ENCODE assay signal across 15 cellular contexts in the genomic region with DNA sequence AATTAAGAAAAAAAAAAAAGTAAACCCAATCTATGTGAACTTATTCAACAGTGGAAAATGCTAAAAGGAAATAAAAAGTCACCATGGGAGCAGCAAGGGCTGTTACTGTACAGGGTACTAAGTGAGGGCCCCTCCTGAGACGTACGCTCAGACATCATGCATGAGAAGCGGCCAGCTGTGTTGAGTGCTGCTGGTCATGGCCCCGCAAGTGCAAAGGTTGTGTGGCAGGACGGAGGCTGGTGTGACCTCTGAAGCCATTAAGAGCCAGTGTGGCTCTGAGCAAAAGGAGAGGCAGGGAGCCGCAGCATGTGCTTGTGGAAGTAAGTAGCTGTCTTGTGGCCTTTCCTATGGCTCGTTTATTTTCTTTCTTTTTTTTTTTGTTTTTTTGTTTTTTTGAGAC. TPM values are rescaled to one million over a fixed set of nuclear protein-coding genes. Genes with fewer than 3 reads are reported as not detected.
DNase-seq lines count a peak whose midpoint lies in the region; ATAC-seq and TF ChIP-seq lines count a peak whose summit lies in the region.
"Had no signal": no experiment of that assay in that cellular context is flagged by ENCODE, and none has a peak within 500 bp of the region (broad histone marks: within the 10 kb centered on the region; RNA-seq: fewer than 3 reads in every experiment).

No MANE protein-coding gene starts in this region.

- H4K8ac ChIP-seq in neuronal stem cell (ENCODE audit: low read depth, low read length) = peak overlapping the region; percentile 70

- no peak for TF ChIP-seq POLR2A in body of pancreas (IDR thresholded peaks at IDR 0.05)
- no peak for TF ChIP-seq POLR2A in heart left ventricle (IDR thresholded peaks at IDR 0.05)

- H2BK120ac ChIP-seq in neuronal stem cell (ENCODE audit: low read depth, low read length) = no peak overlapping the region

- H3K36me3 ChIP-seq in body of pancreas (replicated peaks in 1 of 2; ENCODE audit: insufficient read depth in 1 of 2, low read depth in 2 of 2) = no peaks in the 10 kb centered on the region
- no peaks in the 10 kb centered on the region for H3K36me3 ChIP-seq in liver (ENCODE audit: control insufficient read depth in 4 of 4, insufficient read depth in 3 of 4, low read depth in 1 of 4, low read length in 3 of 4)
- no peaks in the 10 kb centered on the region for H3K36me3 ChIP-seq in neuronal stem cell (replicated peaks in 1 of 2; ENCODE audit: control insufficient read depth in 2 of 2, insufficient read depth in 2 of 2, low read length in 2 of 2)
- peaks cover 0 to under 1% (median 0%) of the 10 kb centered on the region in 9 donors for H3K36me3 ChIP-seq in heart left ventricle
- no peaks in the 10 kb centered on the region for H3K36me3 ChIP-seq in mammary epithelial cell (ENCODE audit: insufficient read depth, low read length)
- H3K36me3 ChIP-seq: BE2C had no signal

- H4K20me1 ChIP-seq in mammary epithelial cell (ENCODE audit: insufficient read depth, low read length) = no peaks in the 10 kb centered on the region

- in situ Hi-C loops in mammary epithelial cell (cut with MboI; ENCODE audit: low sequenced_read_pairs in 2 of 2) = no loop called here

- H3K9me3 ChIP-seq in body of pancreas = no peaks in the 10 kb centered on the region
- H3K9me3 ChIP-seq in liver (ENCODE audit: control insufficient read depth in 4 of 4, low read length in 3 of 4) = no peaks in the 10 kb centered on the region
- H3K9me3 ChIP-seq in neuronal stem cell (replicated peaks in 1 of 2; ENCODE audit: control insufficient read depth in 2 of 2, insufficient read depth in 1 of 2, low read depth in 1 of 2, low read length in 2 of 2) = peaks cover 0 to 2% of the 10 kb centered on the region in 2 donors
- no peaks in the 10 kb centered on the region for H3K9me3 ChIP-seq in heart left ventricle
- no peaks in the 10 kb centered on the region for H3K9me3 ChIP-seq in mammary epithelial cell (replicated peaks; ENCODE audit: insufficient read depth, low read length)
- H3K9me3 ChIP-seq: BE2C had no signal

- no peak for TF ChIP-seq RAD21 in liver (IDR thresholded peaks at IDR 0.05)

- H4K91ac ChIP-seq in neuronal stem cell (ENCODE audit: low read depth, low read length, poor library complexity) = no peak overlapping the region

- WGBS in body of pancreas, 2 donors = 44 to 46% methylated on average over 7 of the region's 7 CpGs
- 71% methylated on average over 7 of the region's 7 CpGs for WGBS in liver
- WGBS in neuronal stem cell (ENCODE audit: extremely low coverage in 2 of 2, insufficient read length in 2 of 2, insufficient replicate concordance in 1 of 2), 2 donors = no CpG with 5 or more reads among the region's 7 CpGs
- WGBS in heart left ventricle, 4 donors = 90 to 93% (median 92%) methylated on average over 7 of the region's 7 CpGs
- 97% methylated on average over 7 of the region's 7 CpGs for WGBS in mammary epithelial cell (ENCODE audit: low coverage, missing lambda C conversion rate)

- H3K4ac ChIP-seq in neuronal stem cell (ENCODE audit: low read length) = no peak overlapping the region

- peaks cover 25% of the 10 kb centered on the region for H3K79me2 ChIP-seq in mammary epithelial cell (ENCODE audit: insufficient read depth, low read length)

- intact Hi-C loops in body of pancreas (cut with DNase I) (no loop called here), heart left ventricle (cut with DNase I) (no loop called here), mammary epithelial cell (cut with micrococcal nuclease) (no loop called here)

- no peak overlapping the region for H2BK5ac ChIP-seq in neuronal stem cell (ENCODE audit: low read length)

- no peak overlapping the region for H2AFZ ChIP-seq in neuronal stem cell (ENCODE audit: low read length)
- no peak overlapping the region for H2AFZ ChIP-seq in mammary epithelial cell (ENCODE audit: low read depth, low read length)
- H2AFZ ChIP-seq: GM23248 had no signal

- dilution Hi-C loops in mammary epithelial cell (cut with HindIII; ENCODE audit: low sequenced_read_pairs) = no loop called here

- no peak for ATAC-seq in body of pancreas
- ATAC-seq in heart left ventricle = no peak
- ATAC-seq in GM18873 (IDR thresholded peaks at IDR 0.05; ENCODE audit: low FRiP score, unreplicated experiment) = no peak

- DNase-seq in body of pancreas (peak in 3 of 4 donors; percentile 43 to 58 (median 48)), neuronal stem cell (ENCODE audit: low spot score) (no peak), heart left ventricle (no peak), mammary epithelial cell (no peak), activated T-cell treated with anti-CD3 and anti-CD28 coated beads for 4 hours (no peak)
- DNase-seq: ACHN; BE2C; C1 segment of cervical spinal cord; CD4-positive, CD25-positive, alpha-beta regulatory T cell; CD8-positive, alpha-beta memory T cell; COR-L47; GM23248; HCEC 1CT had no signal

- H3K27ac ChIP-seq in body of pancreas (peak overlapping the region in 1 of 4 donors; percentile 46), liver (ENCODE audit: low read depth in 1 of 2, low read length in 2 of 2) (no peak overlapping the region), neuronal stem cell (replicated peaks; ENCODE audit: low read length) (no peak overlapping the region), heart left ventricle (peak overlapping the region in 1 of 12 donors; percentile 1), mammary epithelial cell (ENCODE audit: insufficient read depth, low read depth, low read length) (no peak overlapping the region)
- H3K27ac ChIP-seq: GM23248 had no signal

- no peak overlapping the region for H3K23ac ChIP-seq in neuronal stem cell (ENCODE audit: low read depth, low read length, poor library complexity)

- no peak overlapping the region for H3K18ac ChIP-seq in neuronal stem cell (ENCODE audit: low read length)

- H3K27me3 ChIP-seq in body of pancreas = no peaks in the 10 kb centered on the region
- H3K27me3 ChIP-seq in liver (ENCODE audit: control insufficient read depth in 4 of 4, insufficient read depth in 4 of 4, low read length in 3 of 4) = no peaks in the 10 kb centered on the region
- no peaks in the 10 kb centered on the region for H3K27me3 ChIP-seq in neuronal stem cell (ENCODE audit: control insufficient read depth in 3 of 3, insufficient read depth in 3 of 3, low read depth in 1 of 3, low read length in 3 of 3)
- H3K27me3 ChIP-seq in heart left ventricle = no peaks in the 10 kb centered on the region
- H3K27me3 ChIP-seq in mammary epithelial cell (ENCODE audit: insufficient read depth, low read length) = no peaks in the 10 kb centered on the region
- H3K27me3 ChIP-seq: BE2C had no signal

- no peak overlapping the region for H3K9ac ChIP-seq in liver (ENCODE audit: low read depth in 1 of 2, low read length in 2 of 2)
- H3K9ac ChIP-seq in neuronal stem cell (ENCODE audit: low read depth, low read length, poor library complexity) = no peak overlapping the region
- no peak overlapping the region for H3K9ac ChIP-seq in mammary epithelial cell (ENCODE audit: insufficient read depth, low read length)
- H3K9ac ChIP-seq: GM23248 had no signal

- H3K4me2 ChIP-seq in neuronal stem cell (ENCODE audit: insufficient read depth, low read length, poor library complexity, severe bottlenecking) (no peak overlapping the region), mammary epithelial cell (ENCODE audit: insufficient read depth, low read depth, low read length) (no peak overlapping the region)

- no peak overlapping the region for H3K4me3 ChIP-seq in body of pancreas
- no peak overlapping the region for H3K4me3 ChIP-seq in liver (ENCODE audit: low read depth in 1 of 3, low read length in 3 of 3)
- no peak overlapping the region for H3K4me3 ChIP-seq in neuronal stem cell (ENCODE audit: low read length in 2 of 2)
- no peak overlapping the region for H3K4me3 ChIP-seq in heart left ventricle
- H3K4me3 ChIP-seq in mammary epithelial cell (replicated peaks in 1 of 3; ENCODE audit: insufficient read depth in 1 of 3, low read depth in 2 of 3, low read length in 3 of 3) = no peak overlapping the region
- H3K4me3 ChIP-seq: GM23248 had no signal

- no peak overlapping the region for H2AK5ac ChIP-seq in neuronal stem cell (ENCODE audit: low read depth, low read length)

- no peak overlapping the region for H2BK15ac ChIP-seq in neuronal stem cell (ENCODE audit: low read length)

- no peak overlapping the region for H3K14ac ChIP-seq in neuronal stem cell (ENCODE audit: low read length)

- H3K4me1 ChIP-seq in body of pancreas = peaks cover 36% of the 10 kb centered on the region
- H3K4me1 ChIP-seq in liver (ENCODE audit: control insufficient read depth in 4 of 4, insufficient read depth in 4 of 4, low read length in 3 of 4) = peaks cover 5 to 42% (median 36%) of the 10 kb centered on the region in 4 donors
- H3K4me1 ChIP-seq in neuronal stem cell (ENCODE audit: control insufficient read depth in 2 of 2, insufficient read depth in 1 of 2, low read depth in 1 of 2, low read length in 2 of 2) = peaks cover 9 to 10% of the 10 kb centered on the region in 2 donors
- peaks cover 10 to 41% (median 24%) of the 10 kb centered on the region in 12 donors for H3K4me1 ChIP-seq in heart left ventricle
- peaks cover 32% of the 10 kb centered on the region for H3K4me1 ChIP-seq in mammary epithelial cell (ENCODE audit: insufficient read depth, low read length)

- BruUV-seq in mammary epithelial cell (replicated peaks; lab: Mats Ljungman, UMichigan) = no TSS peak

- H2BK12ac ChIP-seq in neuronal stem cell (ENCODE audit: low read length) = no peak overlapping the region

- TF ChIP-seq CTCF in body of pancreas (IDR thresholded peaks at IDR 0.05) = no peak
- TF ChIP-seq CTCF in liver (IDR thresholded peaks at IDR 0.05; ENCODE audit: low read depth, low read length, missing input control) = no peak
- TF ChIP-seq CTCF in heart left ventricle (IDR thresholded peaks at IDR 0.05) = no peak
- TF ChIP-seq CTCF in mammary epithelial cell (conservative IDR thresholded peaks at IDR 0.05 in 1 of 2, IDR thresholded peaks at IDR 0.05 in 1 of 2; ENCODE audit: extremely low read depth in 1 of 2, insufficient read depth in 1 of 2, low read depth in 1 of 2, low read length in 2 of 2) = no peak

- peaks cover 7% of the 10 kb centered on the region for H3K79me1 ChIP-seq in neuronal stem cell (ENCODE audit: low read depth, low read length)

- CTCF ChIA-PET in mammary epithelial cell (lab: Charles Lee; ENCODE audit: low non-redundant PET) = no interaction called here

RNA-seq across cellular contexts. Expression of gene ZNF79, which starts 3.1 kb away (rescaled TPM):
- total RNA-seq in body of pancreas = 10 to 100 TPM in 1 of 2 donors, 1 to 10 TPM in 1; 4.7 to 11.5 TPM
- 1 to 10 TPM; 6.2 to 6.9 TPM for total RNA-seq in liver
- polyA plus RNA-seq in liver = 1 to 10 TPM; 2.2 TPM
- polyA plus RNA-seq in neuronal stem cell (2013, experiment 1 of 2) = 3.2 TPM
- 3.3 TPM for polyA plus RNA-seq in neuronal stem cell (2013, experiment 2 of 2)
- total RNA-seq in heart left ventricle = 1 to 10 TPM; 4.6 to 7.4 (median 5.8) TPM
- polyA plus RNA-seq in heart left ventricle = 1 to 10 TPM; 3.1 to 3.6 TPM
- 10 to 100 TPM; 10.5 to 16.8 TPM for total RNA-seq in mammary epithelial cell
- polyA plus RNA-seq in mammary epithelial cell = 6.3 TPM
- polyA minus RNA-seq in mammary epithelial cell = 15.7 TPM

RNA-seq across cellular contexts. Expression of gene SLC2A8, which starts 24.1 kb away (rescaled TPM):
- total RNA-seq in body of pancreas = 10 to 100 TPM; 10.9 to 18.2 TPM
- 10 to 100 TPM; 10.9 to 18.7 TPM for total RNA-seq in liver
- 10 to 100 TPM; 21.1 to 24.5 TPM for polyA plus RNA-seq in liver
- polyA plus RNA-seq in neuronal stem cell (2013, experiment 1 of 2) = 10.9 TPM
- 10.8 TPM for polyA plus RNA-seq in neuronal stem cell (2013, experiment 2 of 2)
- total RNA-seq in heart left ventricle = 10 to 100 TPM; 12.1 to 25.0 (median 14.9) TPM
- 10 to 100 TPM; 15.6 to 22.1 TPM for polyA plus RNA-seq in heart left ventricle
- 10 to 100 TPM in 1 of 2 donors, 1 to 10 TPM in 1; 8.0 to 17.1 TPM for total RNA-seq in mammary epithelial cell
- 9.6 TPM for polyA plus RNA-seq in mammary epithelial cell
- 0.52 TPM for polyA minus RNA-seq in mammary epithelial cell

RNA-seq across cellular contexts. Expression of gene RPL12, which starts 30.1 kb away (rescaled TPM):
- total RNA-seq in body of pancreas = 1,000 to 10,000 TPM in 1 of 2 donors, 100 to 1,000 TPM in 1; 994 to 1,261 TPM
- 100 to 1,000 TPM; 394 to 576 TPM for total RNA-seq in liver
- 100 to 1,000 TPM; 289 to 829 TPM for polyA plus RNA-seq in liver
- polyA plus RNA-seq in neuronal stem cell (2013, experiment 1 of 2) = 3,244 TPM
- polyA plus RNA-seq in neuronal stem cell (2013, experiment 2 of 2) = 3,233 TPM
- total RNA-seq in heart left ventricle = 100 to 1,000 TPM; 408 to 937 (median 547) TPM
- polyA plus RNA-seq in heart left ventricle = 1,000 to 10,000 TPM; 1,225 to 1,523 TPM
- 1,000 to 10,000 TPM; 1,316 to 1,441 TPM for total RNA-seq in mammary epithelial cell
- polyA plus RNA-seq in mammary epithelial cell = 2,249 TPM
- polyA minus RNA-seq in mammary epithelial cell = 561 TPM

RNA-seq across cellular contexts. Expression of gene LRSAM1, which starts 30.3 kb away (rescaled TPM):
- total RNA-seq in body of pancreas (10 to 100 TPM in 1 of 2 donors, 1 to 10 TPM in 1; 9.6 to 26.0 TPM), liver (1 to 10 TPM; 7.4 to 9.7 TPM), heart left ventricle (10 to 100 TPM; 21.9 to 42.2 (median 31.6) TPM), mammary epithelial cell (10 to 100 TPM; 15.5 to 20.6 TPM)
- polyA plus RNA-seq in liver (1 to 10 TPM; 6.6 to 6.7 TPM), heart left ventricle (10 to 100 TPM; 22.2 to 38.0 TPM), mammary epithelial cell (9.1 TPM)
- polyA plus RNA-seq in neuronal stem cell (2013, experiment 1 of 2) = 7.6 TPM
- polyA plus RNA-seq in neuronal stem cell (2013, experiment 2 of 2) = 7.2 TPM
- 17.2 TPM for polyA minus RNA-seq in mammary epithelial cell

Comparison
In these comparisons a context has a peak if more than half of its experiments do, and no peak if none do; other contexts are left out.
1. DNase-seq: peak in body of pancreas (3 of 4); none in neuronal stem cell (single experiment), heart left ventricle (0 of 5), mammary epithelial cell (single experiment) and activated T-cell treated with anti-CD3 and anti-CD28 coated beads for 4 hours (single experiment).